In genomic region chr2:177433402-177433801, GRCh38 we compare ENCODE assay signal across 28 cellular contexts. TPM values are rescaled to one million over a fixed set of nuclear protein-coding genes. Genes with fewer than 3 reads are reported as not detected.
A peak's percentile ranks its signal among the peaks of the same experiment; 100 is the strongest.
DNase-seq lines count a peak whose midpoint lies in the region; ATAC-seq, FAIRE-seq and TF ChIP-seq lines count a peak whose summit lies in the region.
"Had no signal": no experiment of that assay in that cellular context is flagged by ENCODE, and none has a peak within 500 bp of the region (broad histone marks: within the 10 kb centered on the region; RNA-seq: fewer than 3 reads in every experiment).

No MANE protein-coding gene starts in this region.

- in situ Hi-C loops in Caki2 (cut with HindIII; ENCODE audit: low pct_unique_long_range_greater_than_20kb, low sequenced_read_pairs): no loop called here
- in situ Hi-C loops in GM12878 (cut with MboI): no loop called here

- H3K4me1 ChIP-seq in HEK293 (ENCODE audit: control insufficient read depth, insufficient read depth, low read length): no peaks in the 10 kb centered on the region
- H3K4me1 ChIP-seq in GM12878 (ENCODE audit: control insufficient read depth, insufficient read depth, low read length): no peaks in the 10 kb centered on the region
- H3K4me1 ChIP-seq: adrenal gland had no signal

- TF ChIP-seq CTCF in HEK293 (tag by site-specific recombination; IDR thresholded peaks at IDR 0.05) (no peak), GM12878 (IDR thresholded peaks at IDR 0.05 in 2 of 3, conservative IDR thresholded peaks at IDR 0.05 in 1 of 3; ENCODE audit: control insufficient read depth in 2 of 3, extremely low read depth in 1 of 3, insufficient read depth in 1 of 3, low read depth in 3 of 3, low read length in 3 of 3) (no peak), fibroblast of mammary gland (conservative IDR thresholded peaks at IDR 0.05; ENCODE audit: control insufficient read depth, insufficient read depth, low read depth, low read length) (no peak)

- no peak for TF ChIP-seq EP300 in GM12878 (IDR thresholded peaks at IDR 0.05; ENCODE audit: borderline replicate concordance in 1 of 2, control insufficient read depth in 1 of 2, low read depth in 2 of 2, low read length in 2 of 2)

- 95% methylated on average over 1 of the region's 1 CpG for WGBS in GM12878 (ENCODE audit: insufficient coverage, insufficient replicate concordance, low lambda C conversion rate, missing lambda C conversion rate)

- CTCF ChIA-PET in HEK293 (lab: Yijun Ruan, JAX) (no interaction called here), GM12878 (lab: Yijun Ruan, JAX) (no interaction called here)

- SMC1A ChIA-PET in GM12878 (lab: Charles Lee; ENCODE audit: uncharacterized antibody, unreplicated experiment): no interaction called here

- peaks cover 0 to 22% of the 10 kb centered on the region in 2 experiments; a peak in 1 of 3 replicates for H3K36me3 ChIP-seq in HEK293 (ENCODE audit: control insufficient read depth in 2 of 2, insufficient read depth in 1 of 2, low read length in 2 of 2)
- H3K36me3 ChIP-seq in GM12878 (ENCODE audit: control insufficient read depth in 2 of 2, insufficient read depth in 2 of 2, low read length in 1 of 2): peaks cover 0 to 4% of the 10 kb centered on the region in 2 experiments; a peak in 3 of 4 replicates
- H3K36me3 ChIP-seq: adrenal gland had no signal

- H3K27ac Mint-ChIP-seq in activated T-cell treated with anti-CD3 and anti-CD28 coated beads, Interleukin-2, amount 50 U/mL, for 72 hours: no peak overlapping the region
- H3K27ac Mint-ChIP-seq: CD8-positive, alpha-beta T cell; mesothelial cell of epicardium; naive thymus-derived CD8-positive, alpha-beta T cell; T-helper 2 cell treated with Interferon-gamma antibody and Interleukin-4, amounts not matched to agents 5 μg/mL and 100 μg/mL, for 36 hours had no signal

- peaks cover 25 to 40% of the 10 kb centered on the region in 2 donors for H3K36me3 Mint-ChIP-seq in activated T-cell treated with anti-CD3 and anti-CD28 coated beads, Interleukin-2, amount 50 U/mL, for 72 hours (ENCODE audit: insufficient read depth in 2 of 2)

- H3K27ac ChIP-seq in HEK293 (ENCODE audit: extremely low read depth, low read depth, low read length) (no peak overlapping the region), GM12878 (ENCODE audit: control insufficient read depth, insufficient read depth) (no peak overlapping the region)
- H3K27ac ChIP-seq: adrenal gland, KMS-11, PC-9, WERI-Rb-1 had no signal

- H3K79me2 ChIP-seq in GM12878 (ENCODE audit: control insufficient read depth, insufficient read depth, low read length): no peaks in the 10 kb centered on the region

- no TSS peak for BruUV-seq in GM12878 (replicated peaks; lab: Mats Ljungman, UMichigan)

- no peak for ATAC-seq in GM12878
- ATAC-seq in HG03520 (IDR thresholded peaks at IDR 0.05; ENCODE audit: unreplicated experiment): no peak
- no peak for ATAC-seq in activated T-cell treated with anti-CD3 and anti-CD28 coated beads, Interleukin-2, amount 50 U/mL, for 72 hours (replicated peaks in 1 of 2)
- ATAC-seq: CD8-positive, alpha-beta T cell; left cardiac atrium; naive thymus-derived CD8-positive, alpha-beta T cell; stimulated activated naive CD8-positive, alpha-beta T cell treated with anti-CD3 and anti-CD28 coated beads, Interleukin-15, Interleukin-2, amounts not matched to agents 100 U/mL and 50 U/mL, for 24 hours had no signal

- no peak overlapping the region for H3K4me3 ChIP-seq in HEK293 (ENCODE audit: low read depth, low read length)
- no peak overlapping the region for H3K4me3 ChIP-seq in GM12878
- no peak overlapping the region for H3K4me3 ChIP-seq in fibroblast of mammary gland (ENCODE audit: control insufficient read depth, low read depth, low read length)
- H3K4me3 ChIP-seq: adrenal gland, PC-9 had no signal

- H3K4me1 Mint-ChIP-seq in activated T-cell treated with anti-CD3 and anti-CD28 coated beads, Interleukin-2, amount 50 U/mL, for 72 hours (ENCODE audit: low read depth): peaks cover 5% of the 10 kb centered on the region
- H3K4me1 Mint-ChIP-seq: mesothelial cell of epicardium had no signal

- TF ChIP-seq RAD21 in GM12878 (IDR thresholded peaks at IDR 0.05; ENCODE audit: insufficient read depth, low read depth, low read length): no peak

- RAD21 ChIA-PET in GM12878 (lab: Charles Lee; ENCODE audit: unreplicated experiment): interaction anchor here (1.2 kb wide), 1 partner anchor 268 kb away, joined by 3 read pairs; no protein-coding TSS in a partner anchor

- no peak overlapping the region for H3K4me3 Mint-ChIP-seq in activated T-cell treated with anti-CD3 and anti-CD28 coated beads, Interleukin-2, amount 50 U/mL, for 72 hours
- H3K4me3 Mint-ChIP-seq: CD8-positive, alpha-beta T cell; mesothelial cell of epicardium; naive thymus-derived CD8-positive, alpha-beta T cell; T-helper 2 cell treated with Interferon-gamma antibody and Interleukin-4, amounts not matched to agents 5 μg/mL and 100 μg/mL, for 36 hours had no signal

- no peaks in the 10 kb centered on the region for H3K27me3 Mint-ChIP-seq in activated T-cell treated with anti-CD3 and anti-CD28 coated beads, Interleukin-2, amount 50 U/mL, for 72 hours (ENCODE audit: low read depth)
- H3K27me3 Mint-ChIP-seq: naive thymus-derived CD8-positive, alpha-beta T cell had no signal

- peak; percentile 19 for DNase-seq in Caki2 (ENCODE audit: low read depth)
- DNase-seq in GM12878 (ENCODE audit: low read depth, low spot score): no peak
- peak; percentile 36 for DNase-seq in fibroblast of mammary gland (ENCODE audit: low read depth)
- DNase-seq in activated T-cell treated with anti-CD3 and anti-CD28 coated beads, Interleukin-2, amount 50 U/mL, for 72 hours: no peak
- no peak for DNase-seq in NK-92 (lab: John Stamatoyannopoulos, UW; ENCODE audit: unreplicated experiment)
- no peak for DNase-seq in NCI-H1417 (lab: John Stamatoyannopoulos, UW)
- DNase-seq: activated CD4-positive, alpha-beta T cell treated with anti-CD3 and anti-CD28 coated beads, Interleukin-2, amount 50 U/mL, for 48 hours; activated gamma-delta T cell treated with Interleukin-2 at 50 U/mL for 16 hours; adrenal gland; CD8-positive, alpha-beta T cell; central memory CD4-positive, alpha-beta T cell; glutamatergic neuron; left cardiac atrium; naive thymus-derived CD8-positive, alpha-beta T cell; NCI-H1092; NCI-H2029; NCI-H2227 treated with DMSO at 0.1 percent for 48 hours; NCI-H748 treated with DMSO at 0.1 percent for 48 hours; PC-9; stimulated activated CD4-positive, alpha-beta T cell treated with anti-CD3 and anti-CD28 coated beads, Interleukin-4, amount 100 ng/mL, for 4 hours; stimulated activated naive CD8-positive, alpha-beta T cell treated with anti-CD3 and anti-CD28 coated beads, Interleukin-15, Interleukin-2, amounts not matched to agents 100 U/mL and 50 U/mL, for 24 hours; WERI-Rb-1 had no signal

- H3K9me3 Mint-ChIP-seq in activated T-cell treated with anti-CD3 and anti-CD28 coated beads, Interleukin-2, amount 50 U/mL, for 72 hours: peaks cover 9 to 13% of the 10 kb centered on the region in 2 donors

- no peak overlapping the region for H3K9ac ChIP-seq in GM12878 (ENCODE audit: control insufficient read depth, insufficient read depth, low read length)
- H3K9ac ChIP-seq: KMS-11 had no signal

- H3K9me3 ChIP-seq in HEK293 (ENCODE audit: control insufficient read depth, insufficient read depth, low read depth, low read length) (no peaks in the 10 kb centered on the region), GM12878 (replicated peaks; ENCODE audit: control insufficient read depth, insufficient read depth, low read length) (peaks cover 24% of the 10 kb centered on the region)

- no peak for FAIRE-seq in GM12878 (lab: Jason Lieb, UNC)
- FAIRE-seq: GM12892 had no signal

- H3K27me3 ChIP-seq in GM12878 (replicated peaks in 1 of 2; ENCODE audit: control insufficient read depth in 2 of 2, insufficient read depth in 2 of 2, low read length in 1 of 2): no peaks in the 10 kb centered on the region
- H3K27me3 ChIP-seq: adrenal gland had no signal

- H3K4me2 ChIP-seq in GM12878 (ENCODE audit: control insufficient read depth, insufficient read depth): no peak overlapping the region
- H3K4me2 ChIP-seq: KMS-11, PC-9 had no signal

- POLR2A ChIA-PET in HEK293 (lab: Yijun Ruan, JAX) (no interaction called here), GM12878 (lab: Charles Lee) (no interaction called here)

- intact Hi-C loops in GM12878 (cut with micrococcal nuclease; ENCODE audit: unreplicated experiment): no loop called here

- H2AFZ ChIP-seq in GM12878 (ENCODE audit: control insufficient read depth, low read depth, low read length): no peak overlapping the region
- H2AFZ ChIP-seq: PC-9 had no signal

- H4K20me1 ChIP-seq in GM12878 (ENCODE audit: control insufficient read depth, insufficient read depth): no peaks in the 10 kb centered on the region

- TF ChIP-seq POLR2A in GM12878 (IDR thresholded peaks at IDR 0.05; ENCODE audit: low read depth, low read length): no peak

TF ChIP-seq in GM12878, 131 proteins besides CTCF, POLR2A, EP300 and RAD21:
- TF ChIP-seq HDAC2 (IDR thresholded peaks at IDR 0.05): no peak
- no peak for TF ChIP-seq POLR2AphosphoS5 (IDR thresholded peaks at IDR 0.05; ENCODE audit: low read length)
- no peak for TF ChIP-seq MTA3 (IDR thresholded peaks at IDR 0.05; ENCODE audit: borderline replicate concordance, low read length)
- TF ChIP-seq ZBED1 (IDR thresholded peaks at IDR 0.05; ENCODE audit: borderline replicate concordance): no peak
- TF ChIP-seq CBX5 (IDR thresholded peaks at IDR 0.05; ENCODE audit: low read depth): 0 out of 2 replicates have a peak, but pooled peaks have one; percentile 20
- no peak for TF ChIP-seq CBFB (IDR thresholded peaks at IDR 0.05; ENCODE audit: low read depth)

RNA-seq across cellular contexts. Expression of gene AGPS, which starts 40.8 kb away (rescaled TPM):
- total RNA-seq in Caki2 (2014; rRNA removed; shearing (Covaris generic); ENCODE audit: low replicate concordance): 13.5 and 26.8 TPM in 2 replicates
- total RNA-seq in GM12878 (2013; cell fraction: nucleolus; rRNA removed): 61.8 and 83.2 TPM in 2 replicates
- 37.7 and 45.5 TPM in 2 replicates for total RNA-seq in GM12878 (2014; rRNA removed)
- 39.7 and 39.8 TPM in 2 replicates for total RNA-seq in GM12878 (2014; rRNA removed; fragmentation: Illumina TruSeq; extraction: Trizol)
- total RNA-seq in GM12878 (2021): 54.1 and 54.2 TPM in 2 replicates
- 6.5 TPM for polyA plus RNA-seq in GM12878 (2011; ENCODE audit: low read depth)
- 28.1 and 49.6 TPM in 2 replicates for polyA plus RNA-seq in GM12878 (2011; rRNA removed)
- 7.5 and 9.2 TPM in 2 replicates for polyA plus RNA-seq in GM12878 (2011; cell fraction: cytosol; rRNA removed)
- polyA plus RNA-seq in GM12878 (2011; cell fraction: nucleus; rRNA removed): 10.8 and 15.0 TPM in 2 replicates
- 10.6 and 13.5 TPM in 2 replicates for polyA plus RNA-seq in GM12878 (2012)
- 32.6 and 38.0 TPM in 2 replicates for polyA plus RNA-seq in GM12878 (2014; fragmentation: Illumina TruSeq; extraction: Trizol)
- 10 to 100 TPM in 1 of 2 experiments, 1 to 10 TPM in 1; 7.9 to 11.1 TPM for polyA plus RNA-seq in GM12878 (2014; fragmentation: Nextera tagmentation; extraction: Ambion mirVana)
- 43.2 and 43.8 TPM in 2 replicates for polyA plus RNA-seq in GM12878 (2014; rRNA removed)
- polyA plus RNA-seq in GM12878 (2016; fragmentation: Nextera tagmentation; extraction: Ambion mirVana): 10 to 100 TPM; 42.3 to 46.0 TPM
- polyA minus RNA-seq in GM12878 (2011; rRNA and poly(A)+ RNA removed): 17.5 and 31.1 TPM in 2 replicates
- polyA minus RNA-seq in GM12878 (2011; cell fraction: cytosol; rRNA and poly(A)+ RNA removed): 11.4 and 16.7 TPM in 2 replicates
- 15.0 and 28.9 TPM in 2 replicates for polyA minus RNA-seq in GM12878 (2011; cell fraction: nucleus; rRNA and poly(A)+ RNA removed)
- 10 to 100 TPM; 38.8 to 44.6 TPM for total RNA-seq in activated T-cell treated with anti-CD3 and anti-CD28 coated beads, Interleukin-2, amount 50 U/mL, for 72 hours

Comparison
In these comparisons a context has a peak if more than half of its experiments do, and no peak if none do; other contexts are left out.
1. DNase-seq: peak in Caki2 (single experiment) and fibroblast of mammary gland (single experiment); none in GM12878 (single experiment), activated T-cell treated with anti-CD3 and anti-CD28 coated beads, Interleukin-2, amount 50 U/mL, for 72 hours (0 of 2), NK-92 (single experiment) and NCI-H1417 (0 of 3).